In genomic region chr11:67289651-67290479, GRCh38 we compare ENCODE assay signal across 9 cellular contexts. TPM values are rescaled to one million over a fixed set of nuclear protein-coding genes. Genes with fewer than 3 reads are reported as not detected.
DNase-seq lines count a peak whose midpoint lies in the region; ATAC-seq, FAIRE-seq and TF ChIP-seq lines count a peak whose summit lies in the region.
"Had no signal": no experiment of that assay in that cellular context is flagged by ENCODE, and none has a peak within 500 bp of the region (broad histone marks: within the 10 kb centered on the region; RNA-seq: fewer than 3 reads in every experiment).

No MANE protein-coding gene starts in this region.

- peaks cover 8 to 47% (median 42%) of the 10 kb centered on the region in 4 donors for H3K36me3 ChIP-seq in esophagus muscularis mucosa

- peak overlapping the region; percentile 66 to 97 (median 74) for H3K4me3 ChIP-seq in esophagus muscularis mucosa

- H3K4me3 Mint-ChIP-seq in neural crest cell = peak overlapping the region; percentile 89

- TF ChIP-seq CTCF in RWPE1 (conservative IDR thresholded peaks at IDR 0.05; ENCODE audit: low read depth) = no peak
- no peak for TF ChIP-seq CTCF in esophagus muscularis mucosa (IDR thresholded peaks at IDR 0.05)
- TF ChIP-seq CTCF in neural crest cell (conservative IDR thresholded peaks at IDR 0.05) = no peak
- TF ChIP-seq CTCF in D721Med (IDR thresholded peaks at IDR 0.05; ENCODE audit: insufficient read depth, missing control alignments) = no peak

- H3K27ac Mint-ChIP-seq in neural crest cell (ENCODE audit: unreplicated experiment) = peak overlapping the region; percentile 95

- H3K4me1 Mint-ChIP-seq in neural crest cell = peaks cover 23% of the 10 kb centered on the region

- TF ChIP-seq POLR2A in esophagus muscularis mucosa (IDR thresholded peaks at IDR 0.05; ENCODE audit: low read depth) = no peak

- peak; percentile 0 for ATAC-seq in GM18517 (IDR thresholded peaks at IDR 0.05; ENCODE audit: unreplicated experiment)
- ATAC-seq in HG02970 (IDR thresholded peaks at IDR 0.05; ENCODE audit: low FRiP score, unreplicated experiment) = no peak
- no peak for ATAC-seq in HG03039 (IDR thresholded peaks at IDR 0.05; ENCODE audit: unreplicated experiment)

- POLR2A ChIA-PET in RWPE1 (lab: Yijun Ruan, JAX; ENCODE audit: low non-redundant PET) = interaction anchor here (1.4 kb wide), 1 partner anchor 13 kb away, joined by 5 read pairs; the partner anchor contains the start of gene SSH3

- FAIRE-seq in D721Med (lab: Jason Lieb, UNC) = no peak
- FAIRE-seq: TTC549 had no signal

- peaks cover 36 to 77% (median 73%) of the 10 kb centered on the region in 4 donors for H3K4me1 ChIP-seq in esophagus muscularis mucosa

- TF ChIP-seq EP300 in esophagus muscularis mucosa (IDR thresholded peaks at IDR 0.05) = no peak

- no peak for DNase-seq in RWPE1 (ENCODE audit: low spot score)
- DNase-seq in esophagus muscularis mucosa (ENCODE audit: extremely low spot score) = no peak
- DNase-seq in neural crest cell (ENCODE audit: low read depth, low spot score) = no peak
- no peak for DNase-seq in HPDE6-E6E7 (ENCODE audit: extremely low spot score)
- no peak for DNase-seq in D721Med (ENCODE audit: insufficient read length, low spot score)

- peaks cover 2% of the 10 kb centered on the region for H3K9me3 Mint-ChIP-seq in neural crest cell

- peak overlapping the region; percentile 98 for H3K27ac ChIP-seq in RWPE1
- peak overlapping the region; percentile 88 to 98 (median 93) for H3K27ac ChIP-seq in esophagus muscularis mucosa (replicated peaks in 1 of 4)

- WGBS in esophagus muscularis mucosa = 25% methylated on average over 20 of the region's 36 CpGs

- peaks cover 2% of the 10 kb centered on the region for H3K27me3 Mint-ChIP-seq in neural crest cell (ENCODE audit: low read depth)

- intact Hi-C loops in esophagus muscularis mucosa (cut with DNase I) = no loop called here

- H3K36me3 Mint-ChIP-seq in neural crest cell (ENCODE audit: low read depth) = peaks cover 19% of the 10 kb centered on the region

- no peaks in the 10 kb centered on the region for H3K27me3 ChIP-seq in esophagus muscularis mucosa

- H3K9me3 ChIP-seq in esophagus muscularis mucosa = no peaks in the 10 kb centered on the region

- CTCF ChIA-PET in RWPE1 (lab: Yijun Ruan, JAX) = interaction anchor here (1.7 to 2.7 kb wide), 2 partner anchors 13 to 28 kb away, joined by 8 to 13 read pairs; partner anchors contain the start of gene SSH3

RNA-seq across cellular contexts. Expression of gene ANKRD13D, which starts 0.8 kb away (rescaled TPM):
- total RNA-seq in esophagus muscularis mucosa (10 to 100 TPM; 27.7 to 53.0 (median 39.5) TPM), neural crest cell (58.9 and 71.8 TPM in 2 replicates)

RNA-seq across cellular contexts. Expression of gene SSH3, which starts 13.5 kb away (rescaled TPM):
- total RNA-seq in esophagus muscularis mucosa (10 to 100 TPM; 28.2 to 51.5 (median 44.0) TPM), neural crest cell (3.0 and 3.3 TPM in 2 replicates)

RNA-seq across cellular contexts. Expression of gene GRK2, which starts 23.6 kb away (rescaled TPM):
- total RNA-seq in esophagus muscularis mucosa = 10 to 100 TPM; 46.9 to 68.8 (median 59.5) TPM
- total RNA-seq in neural crest cell = 51.3 and 55.1 TPM in 2 replicates
